1 cellular context compared by ENCODE assay signal in the genomic region with DNA sequence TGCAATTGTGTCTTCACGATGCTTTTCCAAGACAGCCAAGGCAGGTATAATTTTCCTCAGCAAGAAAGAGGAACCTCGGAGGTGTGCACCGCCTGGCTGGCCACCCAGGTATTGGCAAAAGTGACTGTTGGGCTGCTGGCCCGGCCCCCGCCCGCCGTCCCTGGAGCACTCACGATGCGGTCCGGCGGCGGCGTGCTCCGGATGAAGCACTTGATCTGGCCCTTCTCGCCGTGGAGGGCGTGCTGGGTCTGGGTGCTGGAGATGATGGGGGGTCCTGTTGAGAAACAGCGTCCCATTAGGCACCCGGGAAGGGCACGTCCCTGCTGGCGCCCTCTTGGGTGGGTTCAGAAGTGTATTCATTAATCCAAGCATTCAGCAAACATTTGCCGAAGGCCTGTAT.
TF ChIP-seq lines count a peak whose summit lies in the region.

No MANE protein-coding gene starts in this region.

TF ChIP-seq in WTC11, 78 proteins besides CTCF, POLR2A, EP300 and RAD21 (continued from another document):
- TF ChIP-seq, protein P1, sequence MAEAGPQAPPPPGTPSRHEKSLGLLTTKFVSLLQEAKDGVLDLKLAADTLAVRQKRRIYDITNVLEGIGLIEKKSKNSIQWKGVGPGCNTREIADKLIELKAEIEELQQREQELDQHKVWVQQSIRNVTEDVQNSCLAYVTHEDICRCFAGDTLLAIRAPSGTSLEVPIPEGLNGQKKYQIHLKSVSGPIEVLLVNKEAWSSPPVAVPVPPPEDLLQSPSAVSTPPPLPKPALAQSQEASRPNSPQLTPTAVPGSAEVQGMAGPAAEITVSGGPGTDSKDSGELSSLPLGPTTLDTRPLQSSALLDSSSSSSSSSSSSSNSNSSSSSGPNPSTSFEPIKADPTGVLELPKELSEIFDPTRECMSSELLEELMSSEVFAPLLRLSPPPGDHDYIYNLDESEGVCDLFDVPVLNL (CRISPR knock-in tag; IDR thresholded peaks at IDR 0.05; ENCODE audit: borderline replicate concordance, low read depth): no peak
- TF ChIP-seq, protein P2, sequence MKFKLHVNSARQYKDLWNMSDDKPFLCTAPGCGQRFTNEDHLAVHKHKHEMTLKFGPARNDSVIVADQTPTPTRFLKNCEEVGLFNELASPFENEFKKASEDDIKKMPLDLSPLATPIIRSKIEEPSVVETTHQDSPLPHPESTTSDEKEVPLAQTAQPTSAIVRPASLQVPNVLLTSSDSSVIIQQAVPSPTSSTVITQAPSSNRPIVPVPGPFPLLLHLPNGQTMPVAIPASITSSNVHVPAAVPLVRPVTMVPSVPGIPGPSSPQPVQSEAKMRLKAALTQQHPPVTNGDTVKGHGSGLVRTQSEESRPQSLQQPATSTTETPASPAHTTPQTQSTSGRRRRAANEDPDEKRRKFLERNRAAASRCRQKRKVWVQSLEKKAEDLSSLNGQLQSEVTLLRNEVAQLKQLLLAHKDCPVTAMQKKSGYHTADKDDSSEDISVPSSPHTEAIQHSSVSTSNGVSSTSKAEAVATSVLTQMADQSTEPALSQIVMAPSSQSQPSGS (CRISPR knock-in tag; IDR thresholded peaks at IDR 0.05; ENCODE audit: borderline replicate concordance, low read depth): no peak
- TF ChIP-seq, protein P3, sequence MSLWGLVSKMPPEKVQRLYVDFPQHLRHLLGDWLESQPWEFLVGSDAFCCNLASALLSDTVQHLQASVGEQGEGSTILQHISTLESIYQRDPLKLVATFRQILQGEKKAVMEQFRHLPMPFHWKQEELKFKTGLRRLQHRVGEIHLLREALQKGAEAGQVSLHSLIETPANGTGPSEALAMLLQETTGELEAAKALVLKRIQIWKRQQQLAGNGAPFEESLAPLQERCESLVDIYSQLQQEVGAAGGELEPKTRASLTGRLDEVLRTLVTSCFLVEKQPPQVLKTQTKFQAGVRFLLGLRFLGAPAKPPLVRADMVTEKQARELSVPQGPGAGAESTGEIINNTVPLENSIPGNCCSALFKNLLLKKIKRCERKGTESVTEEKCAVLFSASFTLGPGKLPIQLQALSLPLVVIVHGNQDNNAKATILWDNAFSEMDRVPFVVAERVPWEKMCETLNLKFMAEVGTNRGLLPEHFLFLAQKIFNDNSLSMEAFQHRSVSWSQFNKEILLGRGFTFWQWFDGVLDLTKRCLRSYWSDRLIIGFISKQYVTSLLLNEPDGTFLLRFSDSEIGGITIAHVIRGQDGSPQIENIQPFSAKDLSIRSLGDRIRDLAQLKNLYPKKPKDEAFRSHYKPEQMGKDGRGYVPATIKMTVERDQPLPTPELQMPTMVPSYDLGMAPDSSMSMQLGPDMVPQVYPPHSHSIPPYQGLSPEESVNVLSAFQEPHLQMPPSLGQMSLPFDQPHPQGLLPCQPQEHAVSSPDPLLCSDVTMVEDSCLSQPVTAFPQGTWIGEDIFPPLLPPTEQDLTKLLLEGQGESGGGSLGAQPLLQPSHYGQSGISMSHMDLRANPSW (CRISPR knock-in tag; conservative IDR thresholded peaks at IDR 0.05; ENCODE audit: low read depth): no peak
- TF ChIP-seq, protein P4, sequence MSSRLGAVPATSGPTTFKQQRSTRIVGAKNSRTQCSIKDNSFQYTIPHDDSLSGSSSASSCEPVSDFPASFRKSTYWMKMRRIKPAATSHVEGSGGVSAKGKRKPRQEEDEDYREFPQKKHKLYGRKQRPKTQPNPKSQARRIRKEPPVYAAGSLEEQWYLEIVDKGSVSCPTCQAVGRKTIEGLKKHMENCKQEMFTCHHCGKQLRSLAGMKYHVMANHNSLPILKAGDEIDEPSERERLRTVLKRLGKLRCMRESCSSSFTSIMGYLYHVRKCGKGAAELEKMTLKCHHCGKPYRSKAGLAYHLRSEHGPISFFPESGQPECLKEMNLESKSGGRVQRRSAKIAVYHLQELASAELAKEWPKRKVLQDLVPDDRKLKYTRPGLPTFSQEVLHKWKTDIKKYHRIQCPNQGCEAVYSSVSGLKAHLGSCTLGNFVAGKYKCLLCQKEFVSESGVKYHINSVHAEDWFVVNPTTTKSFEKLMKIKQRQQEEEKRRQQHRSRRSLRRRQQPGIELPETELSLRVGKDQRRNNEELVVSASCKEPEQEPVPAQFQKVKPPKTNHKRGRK (CRISPR knock-in tag; IDR thresholded peaks at IDR 0.05; ENCODE audit: borderline replicate concordance): no peak
TF ChIP-seq in WTC11: peak in this region for 0.
